9 cellular contexts compared by ENCODE assay signal in the genomic region with DNA sequence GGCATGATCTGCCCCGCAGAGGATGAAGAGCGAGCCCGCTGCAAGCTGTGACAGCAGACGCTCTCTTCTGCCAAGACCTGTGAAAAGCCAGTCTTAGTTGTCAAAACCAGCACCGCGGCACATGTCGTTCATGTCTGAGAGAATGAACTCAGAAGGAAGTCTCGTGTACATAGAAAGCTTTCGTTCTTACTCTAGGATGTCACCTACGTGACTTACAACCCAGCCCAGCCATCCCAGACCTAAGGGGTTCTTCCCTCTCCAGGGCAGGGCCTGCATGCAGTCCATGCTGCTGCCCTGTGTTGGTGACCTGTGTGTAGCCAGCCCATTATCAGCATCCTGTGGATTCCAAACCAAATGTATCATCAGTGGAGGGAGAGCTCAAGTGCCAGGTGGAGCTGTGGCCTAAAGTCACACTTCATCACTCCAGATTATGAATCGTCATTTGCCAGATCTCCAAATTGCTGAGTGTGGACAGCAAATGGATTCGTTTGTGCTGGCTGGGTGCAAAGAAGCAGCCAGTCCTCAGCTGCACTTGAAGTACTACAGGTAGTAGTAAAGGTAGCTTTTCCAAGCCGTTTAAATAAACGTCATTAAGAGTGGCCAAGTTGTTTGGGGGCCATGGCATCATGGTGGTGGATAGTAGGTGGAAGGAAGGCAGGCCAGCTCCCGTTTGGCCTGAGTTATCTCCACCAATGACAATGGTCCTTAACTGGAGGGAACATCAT.
DNase-seq lines count a peak whose midpoint lies in the region; ATAC-seq and TF ChIP-seq lines count a peak whose summit lies in the region.
"Had no signal": no experiment of that assay in that cellular context is flagged by ENCODE, and none has a peak within 500 bp of the region (broad histone marks: within the 10 kb centered on the region; RNA-seq: fewer than 3 reads in every experiment).

No MANE protein-coding gene starts in this region.

- no peaks in the 10 kb centered on the region for H3K27me3 Mint-ChIP-seq in central memory CD8-positive, alpha-beta T cell

- DNase-seq in GM20000 (ENCODE audit: low spot score) (peak; percentile 67), NCI-H187 (lab: John Stamatoyannopoulos, UW) (no peak), NCI-H1105 treated with DMSO at 0.1 percent for 48 hours (lab: John Stamatoyannopoulos, UW) (no peak), NCI-H146 treated with DMSO at 0.1 percent for 48 hours (lab: John Stamatoyannopoulos, UW; ENCODE audit: unreplicated experiment) (no peak)
- DNase-seq in central memory CD8-positive, alpha-beta T cell (ENCODE audit: low spot score in 2 of 2): peak in 1 of 2 donors; percentile 67
- DNase-seq in stimulated activated CD8-positive, alpha-beta memory T cell treated with anti-CD3 and anti-CD28 coated beads, Interleukin-7, amount 100 ng/mL, for 48 hours (ENCODE audit: extremely low read depth in 1 of 2, low read depth in 1 of 2): peak; percentile 50 to 70
- DNase-seq in effector CD8-positive, alpha-beta T cell (lab: John Stamatoyannopoulos, UW): no peak
- DNase-seq: upper lobe of right lung had no signal

- no peaks in the 10 kb centered on the region for H3K9me3 Mint-ChIP-seq in central memory CD8-positive, alpha-beta T cell

- H3K36me3 Mint-ChIP-seq in central memory CD8-positive, alpha-beta T cell (ENCODE audit: insufficient read depth): peaks cover 42% of the 10 kb centered on the region

- H3K27ac Mint-ChIP-seq in central memory CD8-positive, alpha-beta T cell (ENCODE audit: low read depth): peak overlapping the region; percentile 97

- H3K4me1 Mint-ChIP-seq in central memory CD8-positive, alpha-beta T cell: peaks cover 66% of the 10 kb centered on the region

- TF ChIP-seq CTCF in GM20000 (IDR thresholded peaks at IDR 0.05; ENCODE audit: extremely low read depth, missing control alignments): no peak

- H3K4me3 Mint-ChIP-seq in central memory CD8-positive, alpha-beta T cell: peak overlapping the region; percentile 72

- ATAC-seq in HG03571 (IDR thresholded peaks at IDR 0.05; ENCODE audit: unreplicated experiment): peak; percentile 65
- ATAC-seq in central memory CD8-positive, alpha-beta T cell (replicated peaks; ENCODE audit: extremely low read depth, poor library complexity, severe bottlenecking): peak; percentile 78
- ATAC-seq: upper lobe of right lung had no signal

Comparison
In these comparisons a context has a peak if more than half of its experiments do, and no peak if none do; other contexts are left out.
1. DNase-seq: peak in GM20000 (single experiment) and stimulated activated CD8-positive, alpha-beta memory T cell treated with anti-CD3 and anti-CD28 coated beads, Interleukin-7, amount 100 ng/mL, for 48 hours (2 of 2); none in NCI-H187 (0 of 2), NCI-H1105 treated with DMSO at 0.1 percent for 48 hours (single experiment), NCI-H146 treated with DMSO at 0.1 percent for 48 hours (single experiment) and effector CD8-positive, alpha-beta T cell (single experiment).